Comparison of ENCODE assay signal across 26 cellular contexts in genomic region chr17:44045493-44045892, GRCh38.
"Had no signal": no experiment of that assay in that cellular context is flagged by ENCODE, and none has a peak within 500 bp of the region (broad histone marks: within the 10 kb centered on the region; RNA-seq: fewer than 3 reads in every experiment).

No MANE protein-coding gene starts in this region.

- H3K9ac ChIP-seq: parathyroid adenoma had no signal

- H3K4me3 ChIP-seq: gastrocnemius medialis, lower lobe of right lung, prostate gland, right atrium auricular region, smooth muscle cell, suprapubic skin, transverse colon, upper lobe of right lung, uterus had no signal

- ATAC-seq: esophagus mucosa; gastrocnemius medialis; left ventricle myocardium superior; lower lobe of right lung; natural killer cell; sciatic nerve; stimulated activated naive CD8-positive, alpha-beta T cell treated with anti-CD3 and anti-CD28 coated beads, Interleukin-15, amount 100 ng/mL, for 72 hours; upper lobe of right lung had no signal

- H3K27ac ChIP-seq: epithelial cell of prostate, gastrocnemius medialis, lower lobe of right lung, neutrophil, parathyroid adenoma, prostate gland, right atrium auricular region, suprapubic skin, transverse colon, upper lobe of right lung, uterus had no signal

- H3K36me3 ChIP-seq: prostate gland, uterus had no signal

- DNase-seq: effector CD8-positive, alpha-beta T cell; endodermal cell; foreskin fibroblast; gastrocnemius medialis; head of caudate nucleus; left ventricle myocardium superior; lower lobe of right lung; natural killer cell; stimulated activated CD4-positive, alpha-beta T cell treated with anti-CD3 and anti-CD28 coated beads, Interleukin-12 subunit alpha, Interleukin-12 subunit beta, amount 100 ng/mL, for 4 hours; stimulated activated CD4-positive, alpha-beta T cell treated with anti-CD3 and anti-CD28 coated beads, Interleukin-1b, Interleukin-23, amount 100 ng/mL, for 48 hours; stimulated activated CD4-positive, alpha-beta T cell treated with anti-CD3 and anti-CD28 coated beads, Interleukin-4, amount 100 ng/mL, for 1 hour; stimulated activated CD8-positive, alpha-beta memory T cell treated with anti-CD3 and anti-CD28 coated beads, Interleukin-4, amount 100 ng/mL, for 48 hours; stimulated activated naive CD4-positive, alpha-beta T cell; stimulated activated naive CD8-positive, alpha-beta T cell treated with anti-CD3 and anti-CD28 coated beads, Interleukin-15, amount 100 ng/mL, for 72 hours; transverse colon; upper lobe of right lung; uterus had no signal

- H3K9me3 ChIP-seq: gastrocnemius medialis, lower lobe of right lung, neutrophil, prostate gland, right atrium auricular region, suprapubic skin, transverse colon, upper lobe of right lung, uterus had no signal

- H2AFZ ChIP-seq: parathyroid adenoma had no signal

- H3K4me2 ChIP-seq: smooth muscle cell had no signal

- H3K27me3 ChIP-seq: gastrocnemius medialis, neutrophil, right atrium auricular region, suprapubic skin, transverse colon, upper lobe of right lung, uterus had no signal
